Comparison of ENCODE assay signal across 7 cellular contexts in genomic region chrX:154804957-154805695, GRCh38. TPM values are rescaled to one million over a fixed set of nuclear protein-coding genes. Genes with fewer than 3 reads are reported as not detected.
DNase-seq lines count a peak whose midpoint lies in the region; ATAC-seq and TF ChIP-seq lines count a peak whose summit lies in the region.

Gene MPP1 (minus strand): TSS chrX:154805485. CDS start chrX:154805373, 112 bp downstream.

- CTCF ChIA-PET in WTC11 (lab: Charles Lee) (interaction anchor here (1.0 to 1.1 kb wide), 2 partner anchors 16 to 43 kb away, joined by 3 to 5 read pairs; partner anchors contain the start of gene DKC1), mammary epithelial cell (lab: Charles Lee; ENCODE audit: low non-redundant PET) (no interaction called here)

- DNase-seq in NCI-H146 (lab: John Stamatoyannopoulos, UW) (peak; percentile 74), WTC11 (ENCODE audit: low spot score) (peak; percentile 66), mammary epithelial cell (peak; percentile 69), immature natural killer cell (peak; percentile 76 to 82 (median 81)), smooth muscle cell (lab: John Stamatoyannopoulos, UW; ENCODE audit: unreplicated experiment) (peak; percentile 13)

- peaks cover 12% of the 10 kb centered on the region for H3K4me1 ChIP-seq in mammary epithelial cell (ENCODE audit: insufficient read depth, low read length)
- H3K4me1 ChIP-seq in smooth muscle cell (ENCODE audit: low read depth), result no peaks in the 10 kb centered on the region

- BruUV-seq in mammary epithelial cell (replicated peaks; lab: Mats Ljungman, UMichigan), result no TSS peak

- no peak for TF ChIP-seq CTCF in WTC11 (IDR thresholded peaks at IDR 0.05)
- no peak for TF ChIP-seq CTCF in mammary epithelial cell (conservative IDR thresholded peaks at IDR 0.05 in 1 of 2, IDR thresholded peaks at IDR 0.05 in 1 of 2; ENCODE audit: extremely low read depth in 1 of 2, insufficient read depth in 1 of 2, low read depth in 1 of 2, low read length in 2 of 2)
- TF ChIP-seq CTCF in smooth muscle cell (IDR thresholded peaks at IDR 0.05; ENCODE audit: borderline replicate concordance, insufficient read depth, poor library complexity, severe bottlenecking), result no peak

- H3K9ac ChIP-seq in mammary epithelial cell (ENCODE audit: insufficient read depth, low read length) (no peak within 1 kb of the TSS), smooth muscle cell (ENCODE audit: low read depth) (peak within 1 kb of the TSS; percentile 43)

- H3K9me3 ChIP-seq in mammary epithelial cell (replicated peaks; ENCODE audit: insufficient read depth, low read length) (peaks cover 2% of the 10 kb centered on the region), smooth muscle cell (replicated peaks; ENCODE audit: low read depth) (peaks cover 2% of the 10 kb centered on the region)

- dilution Hi-C loops in mammary epithelial cell (cut with HindIII; ENCODE audit: low sequenced_read_pairs), result no loop called here

- peaks cover 22% of the 10 kb centered on the region for H3K4me1 Mint-ChIP-seq in WTC11
- H3K4me1 Mint-ChIP-seq in immature natural killer cell, result peaks cover 29 to 36% of the 10 kb centered on the region in 2 donors

- H3K4me3 Mint-ChIP-seq in WTC11 (peak within 1 kb of the TSS; percentile 73), immature natural killer cell (peak within 1 kb of the TSS; percentile 77 to 90 (median 85))

- H3K9me3 Mint-ChIP-seq in WTC11 (peaks cover 27% of the 10 kb centered on the region), immature natural killer cell (no peaks in the 10 kb centered on the region)

- H3K27ac Mint-ChIP-seq in WTC11 (no peak within 1 kb of the TSS), immature natural killer cell (peak within 1 kb of the TSS; percentile 48 to 67 (median 58))

- 30% methylated on average over 8 of the region's 65 CpGs for WGBS in mammary epithelial cell (ENCODE audit: low coverage, missing lambda C conversion rate)
- 56% methylated on average over 57 of the region's 65 CpGs for WGBS in smooth muscle cell (ENCODE audit: low lambda C conversion rate)

- H3K27ac ChIP-seq in mammary epithelial cell (ENCODE audit: insufficient read depth, low read depth, low read length) (no peak within 1 kb of the TSS), smooth muscle cell (ENCODE audit: low read depth) (peak within 1 kb of the TSS; percentile 35)

- H3K79me2 ChIP-seq in mammary epithelial cell (ENCODE audit: insufficient read depth, low read length), result no peaks in the 10 kb centered on the region
- no peaks in the 10 kb centered on the region for H3K79me2 ChIP-seq in smooth muscle cell (ENCODE audit: low read depth)

- POLR2A ChIA-PET in WTC11 (lab: Charles Lee), result interaction anchor here (1.0 kb wide), 1 partner anchor 57 kb away, joined by 3 read pairs; no protein-coding TSS in a partner anchor

- H3K36me3 ChIP-seq in mammary epithelial cell (ENCODE audit: insufficient read depth, low read length), result no peaks in the 10 kb centered on the region
- H3K36me3 ChIP-seq in smooth muscle cell (ENCODE audit: low read depth), result no peaks in the 10 kb centered on the region

- intact Hi-C loops in mammary epithelial cell (cut with micrococcal nuclease), result loop anchor here (1.0 kb wide), 1 partner anchor 43 kb away; the partner anchor contains the start of gene DKC1

- ATAC-seq in GM18498 (IDR thresholded peaks at IDR 0.05; ENCODE audit: unreplicated experiment) (peak; percentile 99), HG02623 (IDR thresholded peaks at IDR 0.05; ENCODE audit: unreplicated experiment) (peak; percentile 84), WTC11 (peak; percentile 96)

- H3K27me3 Mint-ChIP-seq in WTC11 (ENCODE audit: low read depth) (peaks cover 70% of the 10 kb centered on the region), immature natural killer cell (ENCODE audit: low read depth in 3 of 3) (peaks cover 0 to 6% (median 0%) of the 10 kb centered on the region in 3 donors)

- no peaks in the 10 kb centered on the region for H3F3A ChIP-seq in smooth muscle cell (ENCODE audit: low read depth)

- H3K4me2 ChIP-seq in mammary epithelial cell (ENCODE audit: insufficient read depth, low read depth, low read length) (peak within 1 kb of the TSS; percentile 81), smooth muscle cell (peak within 1 kb of the TSS; percentile 87)

- no peaks in the 10 kb centered on the region for H4K20me1 ChIP-seq in mammary epithelial cell (ENCODE audit: insufficient read depth, low read length)
- H4K20me1 ChIP-seq in smooth muscle cell (ENCODE audit: low read depth), result no peaks in the 10 kb centered on the region

- H3K4me3 ChIP-seq in mammary epithelial cell (replicated peaks in 1 of 3; ENCODE audit: insufficient read depth in 1 of 3, low read depth in 2 of 3, low read length in 3 of 3) (peak within 1 kb of the TSS; percentile 36 to 71 (median 55)), smooth muscle cell (peak within 1 kb of the TSS; percentile 61)

- H3K36me3 Mint-ChIP-seq in WTC11, result peaks cover 9% of the 10 kb centered on the region
- H3K36me3 Mint-ChIP-seq in immature natural killer cell, result no peaks in the 10 kb centered on the region

- H3K27me3 ChIP-seq in mammary epithelial cell (ENCODE audit: insufficient read depth, low read length) (no peaks in the 10 kb centered on the region), smooth muscle cell (ENCODE audit: low read depth) (no peaks in the 10 kb centered on the region)

- H2AFZ ChIP-seq in mammary epithelial cell (ENCODE audit: low read depth, low read length) (peak within 1 kb of the TSS; percentile 88), smooth muscle cell (ENCODE audit: low read depth) (peak within 1 kb of the TSS; percentile 85)

- in situ Hi-C loops in mammary epithelial cell (cut with MboI; ENCODE audit: low sequenced_read_pairs in 2 of 2), result no loop called here

TF ChIP-seq in WTC11, 78 proteins besides CTCF, POLR2A, EP300 and RAD21:
- TF ChIP-seq NFYB (CRISPR knock-in tag; conservative IDR thresholded peaks at IDR 0.05; ENCODE audit: low read depth), result peak; percentile 33; the same call in 1 of the 2 replicates
- TF ChIP-seq CBFB (CRISPR knock-in tag; IDR thresholded peaks at IDR 0.05; ENCODE audit: low read depth), result no peak
- TF ChIP-seq SP1 (CRISPR knock-in tag; conservative IDR thresholded peaks at IDR 0.05), result peak; percentile 65
- 0 out of 2 replicates have a peak, but pooled peaks have one; percentile 32 for TF ChIP-seq NFE2L1 (CRISPR knock-in tag; IDR thresholded peaks at IDR 0.05)

RNA-seq across cellular contexts. Expression of gene MPP1, which starts in this region (rescaled TPM):
- 14.3 to 15.8 TPM (median 14.7 TPM) in 3 replicates for total RNA-seq in WTC11 (2021)
- 1 to 10 TPM; 8.2 to 9.7 TPM for total RNA-seq in mammary epithelial cell
- polyA plus RNA-seq in mammary epithelial cell, result 8.7 TPM
- polyA minus RNA-seq in mammary epithelial cell, result 18.1 TPM
- polyA plus RNA-seq in immature natural killer cell, result 10 to 100 TPM; 18.0 to 37.5 (median 23.2) TPM
- 15.1 and 21.0 TPM in 2 replicates for total RNA-seq in smooth muscle cell
- polyA plus RNA-seq in smooth muscle cell, result 11.6 and 17.5 TPM in 2 replicates

Comparison
In these comparisons a context has a peak if more than half of its experiments do, and no peak if none do; other contexts are left out.
1. DNase-seq: peak in every context shown above with its lines; median percentile 81 in immature natural killer cell; 74 in NCI-H146; 69 in mammary epithelial cell; 66 in WTC11; 13 in smooth muscle cell.